15 cellular contexts compared by ENCODE assay signal in genomic region chr3:30614373-30614772, GRCh38. TPM values are rescaled to one million over a fixed set of nuclear protein-coding genes. Genes with fewer than 3 reads are reported as not detected.
DNase-seq lines count a peak whose midpoint lies in the region; ATAC-seq, FAIRE-seq and TF ChIP-seq lines count a peak whose summit lies in the region.
"Had no signal": no experiment of that assay in that cellular context is flagged by ENCODE, and none has a peak within 500 bp of the region (broad histone marks: within the 10 kb centered on the region; RNA-seq: fewer than 3 reads in every experiment).

No MANE protein-coding gene starts in this region.

- intact Hi-C loops in HepG2 (cut with micrococcal nuclease; ENCODE audit: unreplicated experiment) (no loop called here), right lobe of liver (cut with DNase I) (no loop called here)
- intact Hi-C loops in activated CD8-positive, alpha-beta T cell treated with anti-CD3 and anti-CD28 coated beads for 36 hours (cut with micrococcal nuclease), result no loop called here

- DNase-seq in HepG2 (ENCODE audit: low spot score), result no peak
- DNase-seq in right lobe of liver, result no peak
- no peak for DNase-seq in activated CD8-positive, alpha-beta T cell treated with anti-CD3 and anti-CD28 coated beads for 36 hours
- DNase-seq in immature natural killer cell, result no peak
- DNase-seq in NCI-H128 (lab: John Stamatoyannopoulos, UW; ENCODE audit: unreplicated experiment), result no peak
- DNase-seq in SIG-M5 treated with dmso at 0.1 percent for 504 hours (lab: John Stamatoyannopoulos, UW; ENCODE audit: unreplicated experiment), result no peak
- DNase-seq in NCI-H345 treated with DMSO at 0.1 percent for 48 hours (lab: John Stamatoyannopoulos, UW; ENCODE audit: unreplicated experiment), result no peak
- no peak for DNase-seq in NCI-H1092 treated with DMSO at 0.1 percent for 48 hours (lab: John Stamatoyannopoulos, UW)
- DNase-seq: foreskin melanocyte, NCI-H1417 treated with DMSO at 0.1 percent for 48 hours, NCI-H524 treated with DMSO at 0.1 percent for 48 hours, RPMI8226, T1000 had no signal

- no peak for TF ChIP-seq POLR2A in HepG2 (IDR thresholded peaks at IDR 0.05; ENCODE audit: insufficient read depth in 1 of 2, low read depth in 2 of 2, low read length in 2 of 2)
- TF ChIP-seq POLR2A in right lobe of liver (IDR thresholded peaks at IDR 0.05), result no peak

- POLR2A ChIA-PET in HepG2 (lab: Yijun Ruan, JAX), result interaction anchor here (1.5 kb wide), 1 partner anchor 8 kb away, joined by 4 read pairs; the partner anchor contains the start of gene TGFBR2
- POLR2A ChIA-PET in activated CD8-positive, alpha-beta T cell treated with anti-CD3 and anti-CD28 coated beads for 36 hours (lab: Charles Lee), result interaction anchor here (4.1 to 4.8 kb wide), 4 partner anchors 19 to 42 kb away, joined by 24 to 51 read pairs (median 38); no protein-coding TSS in a partner anchor

- no peak for TF ChIP-seq CTCF in HepG2 (CRISPR knock-in tag; IDR thresholded peaks at IDR 0.05)
- TF ChIP-seq CTCF in right lobe of liver (IDR thresholded peaks at IDR 0.05), result no peak
- TF ChIP-seq CTCF in activated CD8-positive, alpha-beta T cell treated with anti-CD3 and anti-CD28 coated beads for 36 hours (IDR thresholded peaks at IDR 0.05), result no peak

- H3K9me3 ChIP-seq in HepG2 (ENCODE audit: low read length), result no peaks in the 10 kb centered on the region
- no peaks in the 10 kb centered on the region for H3K9me3 ChIP-seq in right lobe of liver
- H3K9me3 ChIP-seq: ascending aorta had no signal

- BruUV-seq in HepG2 (replicated peaks; lab: Mats Ljungman, UMichigan), result no TSS peak

- H3K27ac ChIP-seq in HepG2 (ENCODE audit: extremely low read length, insufficient read depth, low read length), result peak overlapping the region; percentile 3
- H3K27ac ChIP-seq in right lobe of liver, result no peak overlapping the region

- in situ Hi-C loops in HepG2 (cut with HindIII; ENCODE audit: extremely low pct_ligation_motif_present, low pct_unique_long_range_greater_than_20kb), result no loop called here

- H3K79me2 ChIP-seq in HepG2 (ENCODE audit: insufficient read depth, low read length), result peaks cover 100% of the 10 kb centered on the region

- H3K36me3 ChIP-seq in HepG2 (replicated peaks in 1 of 2; ENCODE audit: control insufficient read depth in 1 of 2, insufficient read depth in 2 of 2, low read length in 2 of 2) (peaks cover 11 to 57% of the 10 kb centered on the region in 2 experiments), right lobe of liver (no peaks in the 10 kb centered on the region)

- H4K20me1 ChIP-seq in HepG2 (ENCODE audit: insufficient read depth, low read length), result peaks cover 100% of the 10 kb centered on the region

- peak overlapping the region; percentile 96 for H3K27ac Mint-ChIP-seq in activated CD8-positive, alpha-beta T cell treated with anti-CD3 and anti-CD28 coated beads for 36 hours
- H3K27ac Mint-ChIP-seq in immature natural killer cell, result peak overlapping the region in 5 of 6 donors; percentile 84 to 98 (median 89)

- peaks cover 85% of the 10 kb centered on the region for H3K36me3 Mint-ChIP-seq in activated CD8-positive, alpha-beta T cell treated with anti-CD3 and anti-CD28 coated beads for 36 hours (ENCODE audit: low read depth)
- peaks cover 0 to 3% (median 3%) of the 10 kb centered on the region in 3 donors for H3K36me3 Mint-ChIP-seq in immature natural killer cell

- H3K4me2 ChIP-seq in HepG2 (ENCODE audit: low read depth, low read length), result peak overlapping the region; percentile 92

- H3K27me3 ChIP-seq in HepG2 (ENCODE audit: control insufficient read depth in 1 of 2, insufficient read depth in 2 of 2, low read length in 2 of 2), result no peaks in the 10 kb centered on the region; a peak in 1 of 5 replicates
- H3K27me3 ChIP-seq in right lobe of liver, result no peaks in the 10 kb centered on the region
- H3K27me3 ChIP-seq: ascending aorta had no signal

- H3K4me1 ChIP-seq in HepG2 (ENCODE audit: insufficient read depth, low read length), result peaks cover 89% of the 10 kb centered on the region
- peaks cover 0 to 40% (median 12%) of the 10 kb centered on the region in 4 donors for H3K4me1 ChIP-seq in right lobe of liver

- H3K4me3 ChIP-seq in HepG2 (replicated peaks in 1 of 3; ENCODE audit: insufficient read depth in 1 of 3, low read depth in 2 of 3, low read length in 3 of 3) (peak overlapping the region; percentile 27 to 46 (median 32); a peak in 4 of 6 replicates), right lobe of liver (no peak overlapping the region)

- ATAC-seq in HepG2 (no peak), right lobe of liver (no peak)
- ATAC-seq in activated CD8-positive, alpha-beta T cell treated with anti-CD3 and anti-CD28 coated beads for 36 hours, result no peak

- no peak for TF ChIP-seq EP300 in HepG2 (IDR thresholded peaks at IDR 0.05; ENCODE audit: low read depth in 2 of 2, low read length in 2 of 2)
- TF ChIP-seq EP300 in HepG2 (CRISPR knock-in tag; IDR thresholded peaks at IDR 0.05; ENCODE audit: borderline replicate concordance), result no peak

- H3K9me3 Mint-ChIP-seq in activated CD8-positive, alpha-beta T cell treated with anti-CD3 and anti-CD28 coated beads for 36 hours, result no peaks in the 10 kb centered on the region
- no peaks in the 10 kb centered on the region for H3K9me3 Mint-ChIP-seq in immature natural killer cell

- no peak overlapping the region for H2AFZ ChIP-seq in HepG2 (ENCODE audit: low read length)

- H3K27me3 Mint-ChIP-seq in activated CD8-positive, alpha-beta T cell treated with anti-CD3 and anti-CD28 coated beads for 36 hours, result no peaks in the 10 kb centered on the region
- peaks cover 2 to 8% (median 3%) of the 10 kb centered on the region in 3 donors for H3K27me3 Mint-ChIP-seq in immature natural killer cell (ENCODE audit: low read depth in 3 of 3)

- WGBS in HepG2 (ENCODE audit: low lambda C conversion rate), result 63% methylated on average over 4 of the region's 4 CpGs
- WGBS in right lobe of liver (ENCODE audit: insufficient coverage, low coverage, low lambda C conversion rate, missing lambda C conversion rate), result 57% methylated on average over 4 of the region's 4 CpGs

- peak overlapping the region; percentile 88; the same call in 1 of the 2 replicates for H3K9ac ChIP-seq in HepG2 (ENCODE audit: insufficient read depth, low read depth, low read length)

- peak overlapping the region; percentile 88 for H3K4me3 Mint-ChIP-seq in activated CD8-positive, alpha-beta T cell treated with anti-CD3 and anti-CD28 coated beads for 36 hours
- peak overlapping the region; percentile 7 to 98 (median 30) for H3K4me3 Mint-ChIP-seq in immature natural killer cell

- FAIRE-seq in HepG2 (lab: Jason Lieb, UNC), result no peak
- FAIRE-seq: GM18507 had no signal

- H3K4me1 Mint-ChIP-seq in activated CD8-positive, alpha-beta T cell treated with anti-CD3 and anti-CD28 coated beads for 36 hours (ENCODE audit: low read depth), result peaks cover 78% of the 10 kb centered on the region
- peaks cover 97 to 100% of the 10 kb centered on the region in 2 donors for H3K4me1 Mint-ChIP-seq in immature natural killer cell

- CTCF ChIA-PET in HepG2 (lab: Yijun Ruan, JAX; ENCODE audit: low intra/inter-chr PET ratio, low total read pairs), result no interaction called here
- CTCF ChIA-PET in activated CD8-positive, alpha-beta T cell treated with anti-CD3 and anti-CD28 coated beads for 36 hours (lab: Charles Lee), result interaction anchor here (0.5 to 1.1 kb wide), 2 partner anchors 14 to 123 kb away, joined by 3 read pairs; no protein-coding TSS in a partner anchor

- TF ChIP-seq RAD21 in HepG2 (CRISPR knock-in tag; IDR thresholded peaks at IDR 0.05), result no peak

TF ChIP-seq in HepG2, 621 proteins besides CTCF, POLR2A, EP300 and RAD21:
- no peak for TF ChIP-seq POLR2AphosphoS5 (IDR thresholded peaks at IDR 0.05; ENCODE audit: low read depth, low read length)
- peak; percentile 32 for TF ChIP-seq RBM22 (optimal IDR thresholded peaks at IDR 0.05; ENCODE audit: low read length)

RNA-seq across cellular contexts. Expression of gene TGFBR2, which starts 8.0 kb away (rescaled TPM):
- total RNA-seq in HepG2 (2016; rRNA removed; fragmentation: Illumina TruSeq; extraction: Trizol) (68.1 and 82.2 TPM in 2 replicates), right lobe of liver (10 to 100 TPM; 24.9 to 52.6 (median 45.5) TPM)
- total RNA-seq in HepG2 (2016; cell fraction: cytosol; rRNA removed; fragmentation: Illumina TruSeq; extraction: Trizol; ENCODE audit: low read depth), result 25.9 and 27.4 TPM in 2 replicates
- 66.0 and 82.3 TPM in 2 replicates for total RNA-seq in HepG2 (2016; cell fraction: insoluble cytoplasmic fraction; rRNA removed; fragmentation: Illumina TruSeq; extraction: Trizol)
- total RNA-seq in HepG2 (2016; cell fraction: membrane; rRNA removed; fragmentation: Illumina TruSeq; extraction: Trizol), result 67.6 and 68.8 TPM in 2 replicates
- 134 and 135 TPM in 2 replicates for total RNA-seq in HepG2 (2016; cell fraction: nucleus; rRNA removed; fragmentation: Illumina TruSeq; extraction: Trizol)
- polyA plus RNA-seq in HepG2 (2011; rRNA removed) (187 and 204 TPM in 2 replicates), immature natural killer cell (100 to 1,000 TPM in 1 of 3 donors, 10 to 100 TPM in 2; 36.8 to 101 (median 43.6) TPM)
- polyA plus RNA-seq in HepG2 (2011; cell fraction: cytosol; rRNA removed), result 141 and 194 TPM in 2 replicates
- 105 and 123 TPM in 2 replicates for polyA plus RNA-seq in HepG2 (2011; cell fraction: nucleus; rRNA removed)
- 125 and 162 TPM in 2 replicates for polyA plus RNA-seq in HepG2 (2012)
- 8.6 and 9.7 TPM in 2 replicates for polyA plus RNA-seq in HepG2 (2016; cell fraction: cytosol; fragmentation: Illumina TruSeq; extraction: Trizol; ENCODE audit: low read depth)
- 68.0 and 70.0 TPM in 2 replicates for polyA plus RNA-seq in HepG2 (2016; cell fraction: insoluble cytoplasmic fraction; fragmentation: Illumina TruSeq; extraction: Trizol; ENCODE audit: low read depth)
- polyA plus RNA-seq in HepG2 (2016; cell fraction: membrane; fragmentation: Illumina TruSeq; extraction: Trizol; ENCODE audit: low read depth), result 38.2 and 38.9 TPM in 2 replicates
- 134 and 138 TPM in 2 replicates for polyA plus RNA-seq in HepG2 (2016; cell fraction: nucleus; fragmentation: Illumina TruSeq; extraction: Trizol; ENCODE audit: insufficient read depth, low read depth)
- 24.1 and 399 TPM in 2 replicates for polyA minus RNA-seq in HepG2 (2011; rRNA and poly(A)+ RNA removed; ENCODE audit: low replicate concordance)
- 188 and 237 TPM in 2 replicates for polyA minus RNA-seq in HepG2 (2011; cell fraction: cytosol; rRNA and poly(A)+ RNA removed)
- 353 and 432 TPM in 2 replicates for polyA minus RNA-seq in HepG2 (2011; cell fraction: nucleus; rRNA and poly(A)+ RNA removed)
- 10 to 100 TPM; 49.1 to 50.0 TPM for total RNA-seq in activated CD8-positive, alpha-beta T cell treated with anti-CD3 and anti-CD28 coated beads for 36 hours

Comparison
In these comparisons a context has a peak if more than half of its experiments do, and no peak if none do; other contexts are left out.
1. H3K4me3 ChIP-seq: peak in HepG2 (3 of 3); none in right lobe of liver (0 of 3).